In the genomic region with DNA sequence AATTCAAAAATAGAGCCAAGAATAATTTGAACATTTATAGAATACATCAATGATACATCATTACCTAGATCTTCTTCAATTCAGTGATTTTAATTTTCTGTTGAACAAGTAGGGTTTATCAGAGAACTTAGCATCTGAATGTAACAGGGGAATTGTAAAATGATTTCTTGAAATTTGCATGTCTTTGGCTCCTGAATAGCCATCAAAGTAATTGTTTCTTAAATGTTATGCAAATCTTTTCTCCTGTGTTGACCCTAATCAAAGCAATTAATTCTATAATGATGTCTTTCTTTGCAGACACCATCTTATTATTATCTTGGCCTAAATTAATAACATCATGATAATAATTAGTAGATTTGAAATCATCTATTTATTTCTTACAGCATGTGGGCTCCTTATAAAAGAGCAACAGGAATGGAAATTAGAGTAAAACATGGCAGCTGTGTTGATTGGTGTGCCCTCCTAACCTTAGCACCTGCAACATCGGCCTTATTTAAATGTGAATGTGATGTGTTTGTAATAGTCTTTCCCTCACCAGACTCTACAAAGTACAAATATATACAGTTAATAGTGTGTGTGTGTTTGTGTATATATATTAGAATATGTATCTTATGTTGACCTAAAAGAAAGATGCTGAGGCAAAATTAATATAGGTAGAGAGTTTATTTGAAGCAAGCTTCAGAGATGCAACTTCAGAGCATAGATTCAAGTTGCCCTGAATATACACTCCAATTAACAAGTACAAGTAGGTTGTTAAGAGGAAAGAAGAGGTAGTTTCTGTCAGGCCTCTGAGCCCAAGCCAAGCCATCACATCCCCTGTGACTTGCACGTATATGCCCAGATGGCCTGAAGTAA, we compare ENCODE assay signal across 1 cellular context.
TF ChIP-seq lines count a peak whose summit lies in the region.

No MANE protein-coding gene starts in this region.

TF ChIP-seq in H1, 55 proteins besides CTCF, POLR2A, EP300 and RAD21 (continued from another document):
- TF ChIP-seq, protein P1, sequence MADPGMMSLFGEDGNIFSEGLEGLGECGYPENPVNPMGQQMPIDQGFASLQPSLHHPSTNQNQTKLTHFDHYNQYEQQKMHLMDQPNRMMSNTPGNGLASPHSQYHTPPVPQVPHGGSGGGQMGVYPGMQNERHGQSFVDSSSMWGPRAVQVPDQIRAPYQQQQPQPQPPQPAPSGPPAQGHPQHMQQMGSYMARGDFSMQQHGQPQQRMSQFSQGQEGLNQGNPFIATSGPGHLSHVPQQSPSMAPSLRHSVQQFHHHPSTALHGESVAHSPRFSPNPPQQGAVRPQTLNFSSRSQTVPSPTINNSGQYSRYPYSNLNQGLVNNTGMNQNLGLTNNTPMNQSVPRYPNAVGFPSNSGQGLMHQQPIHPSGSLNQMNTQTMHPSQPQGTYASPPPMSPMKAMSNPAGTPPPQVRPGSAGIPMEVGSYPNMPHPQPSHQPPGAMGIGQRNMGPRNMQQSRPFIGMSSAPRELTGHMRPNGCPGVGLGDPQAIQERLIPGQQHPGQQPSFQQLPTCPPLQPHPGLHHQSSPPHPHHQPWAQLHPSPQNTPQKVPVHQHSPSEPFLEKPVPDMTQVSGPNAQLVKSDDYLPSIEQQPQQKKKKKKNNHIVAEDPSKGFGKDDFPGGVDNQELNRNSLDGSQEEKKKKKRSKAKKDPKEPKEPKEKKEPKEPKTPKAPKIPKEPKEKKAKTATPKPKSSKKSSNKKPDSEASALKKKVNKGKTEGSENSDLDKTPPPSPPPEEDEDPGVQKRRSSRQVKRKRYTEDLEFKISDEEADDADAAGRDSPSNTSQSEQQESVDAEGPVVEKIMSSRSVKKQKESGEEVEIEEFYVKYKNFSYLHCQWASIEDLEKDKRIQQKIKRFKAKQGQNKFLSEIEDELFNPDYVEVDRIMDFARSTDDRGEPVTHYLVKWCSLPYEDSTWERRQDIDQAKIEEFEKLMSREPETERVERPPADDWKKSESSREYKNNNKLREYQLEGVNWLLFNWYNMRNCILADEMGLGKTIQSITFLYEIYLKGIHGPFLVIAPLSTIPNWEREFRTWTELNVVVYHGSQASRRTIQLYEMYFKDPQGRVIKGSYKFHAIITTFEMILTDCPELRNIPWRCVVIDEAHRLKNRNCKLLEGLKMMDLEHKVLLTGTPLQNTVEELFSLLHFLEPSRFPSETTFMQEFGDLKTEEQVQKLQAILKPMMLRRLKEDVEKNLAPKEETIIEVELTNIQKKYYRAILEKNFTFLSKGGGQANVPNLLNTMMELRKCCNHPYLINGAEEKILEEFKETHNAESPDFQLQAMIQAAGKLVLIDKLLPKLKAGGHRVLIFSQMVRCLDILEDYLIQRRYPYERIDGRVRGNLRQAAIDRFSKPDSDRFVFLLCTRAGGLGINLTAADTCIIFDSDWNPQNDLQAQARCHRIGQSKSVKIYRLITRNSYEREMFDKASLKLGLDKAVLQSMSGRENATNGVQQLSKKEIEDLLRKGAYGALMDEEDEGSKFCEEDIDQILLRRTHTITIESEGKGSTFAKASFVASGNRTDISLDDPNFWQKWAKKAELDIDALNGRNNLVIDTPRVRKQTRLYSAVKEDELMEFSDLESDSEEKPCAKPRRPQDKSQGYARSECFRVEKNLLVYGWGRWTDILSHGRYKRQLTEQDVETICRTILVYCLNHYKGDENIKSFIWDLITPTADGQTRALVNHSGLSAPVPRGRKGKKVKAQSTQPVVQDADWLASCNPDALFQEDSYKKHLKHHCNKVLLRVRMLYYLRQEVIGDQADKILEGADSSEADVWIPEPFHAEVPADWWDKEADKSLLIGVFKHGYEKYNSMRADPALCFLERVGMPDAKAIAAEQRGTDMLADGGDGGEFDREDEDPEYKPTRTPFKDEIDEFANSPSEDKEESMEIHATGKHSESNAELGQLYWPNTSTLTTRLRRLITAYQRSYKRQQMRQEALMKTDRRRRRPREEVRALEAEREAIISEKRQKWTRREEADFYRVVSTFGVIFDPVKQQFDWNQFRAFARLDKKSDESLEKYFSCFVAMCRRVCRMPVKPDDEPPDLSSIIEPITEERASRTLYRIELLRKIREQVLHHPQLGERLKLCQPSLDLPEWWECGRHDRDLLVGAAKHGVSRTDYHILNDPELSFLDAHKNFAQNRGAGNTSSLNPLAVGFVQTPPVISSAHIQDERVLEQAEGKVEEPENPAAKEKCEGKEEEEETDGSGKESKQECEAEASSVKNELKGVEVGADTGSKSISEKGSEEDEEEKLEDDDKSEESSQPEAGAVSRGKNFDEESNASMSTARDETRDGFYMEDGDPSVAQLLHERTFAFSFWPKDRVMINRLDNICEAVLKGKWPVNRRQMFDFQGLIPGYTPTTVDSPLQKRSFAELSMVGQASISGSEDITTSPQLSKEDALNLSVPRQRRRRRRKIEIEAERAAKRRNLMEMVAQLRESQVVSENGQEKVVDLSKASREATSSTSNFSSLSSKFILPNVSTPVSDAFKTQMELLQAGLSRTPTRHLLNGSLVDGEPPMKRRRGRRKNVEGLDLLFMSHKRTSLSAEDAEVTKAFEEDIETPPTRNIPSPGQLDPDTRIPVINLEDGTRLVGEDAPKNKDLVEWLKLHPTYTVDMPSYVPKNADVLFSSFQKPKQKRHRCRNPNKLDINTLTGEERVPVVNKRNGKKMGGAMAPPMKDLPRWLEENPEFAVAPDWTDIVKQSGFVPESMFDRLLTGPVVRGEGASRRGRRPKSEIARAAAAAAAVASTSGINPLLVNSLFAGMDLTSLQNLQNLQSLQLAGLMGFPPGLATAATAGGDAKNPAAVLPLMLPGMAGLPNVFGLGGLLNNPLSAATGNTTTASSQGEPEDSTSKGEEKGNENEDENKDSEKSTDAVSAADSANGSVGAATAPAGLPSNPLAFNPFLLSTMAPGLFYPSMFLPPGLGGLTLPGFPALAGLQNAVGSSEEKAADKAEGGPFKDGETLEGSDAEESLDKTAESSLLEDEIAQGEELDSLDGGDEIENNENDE (IDR thresholded peaks at IDR 0.05; ENCODE audit: insufficient replicate concordance, low read length) = peak; percentile 82
- peak; percentile 21; the same call in 1 of the 2 replicates for TF ChIP-seq YY1 (IDR thresholded peaks at IDR 0.05; ENCODE audit: low read depth, low read length)
- TF ChIP-seq SP1 (IDR thresholded peaks at IDR 0.05; ENCODE audit: low read depth, low read length) = peak; percentile 41; the same call in 1 of the 2 replicates
- TF ChIP-seq SP4 (IDR thresholded peaks at IDR 0.05; ENCODE audit: low read length) = no peak
- TF ChIP-seq BACH1 (IDR thresholded peaks at IDR 0.05; ENCODE audit: low read length) = no peak
- TF ChIP-seq NANOG (IDR thresholded peaks at IDR 0.05; ENCODE audit: insufficient read depth, low read depth, low read length, poor library complexity, severe bottlenecking) = peak; percentile 91
TF ChIP-seq in H1: peak in this region for 7.
